Comparison of ENCODE assay signal across 1 cellular context in genomic region chr16:1543085-1543896, GRCh38.
TF ChIP-seq lines count a peak whose summit lies in the region.

No MANE protein-coding gene starts in this region.

TF ChIP-seq in K562, 482 proteins besides CTCF, POLR2A, EP300 and RAD21 (continued from another document):
- TF ChIP-seq TAF1 (IDR thresholded peaks at IDR 0.05; ENCODE audit: control insufficient read depth, extremely low read depth, insufficient read depth, low read length, severe bottlenecking) = no peak
- no peak for TF ChIP-seq ELK3 (CRISPR knock-in tag; IDR thresholded peaks at IDR 0.05)
- TF ChIP-seq, protein P1, sequence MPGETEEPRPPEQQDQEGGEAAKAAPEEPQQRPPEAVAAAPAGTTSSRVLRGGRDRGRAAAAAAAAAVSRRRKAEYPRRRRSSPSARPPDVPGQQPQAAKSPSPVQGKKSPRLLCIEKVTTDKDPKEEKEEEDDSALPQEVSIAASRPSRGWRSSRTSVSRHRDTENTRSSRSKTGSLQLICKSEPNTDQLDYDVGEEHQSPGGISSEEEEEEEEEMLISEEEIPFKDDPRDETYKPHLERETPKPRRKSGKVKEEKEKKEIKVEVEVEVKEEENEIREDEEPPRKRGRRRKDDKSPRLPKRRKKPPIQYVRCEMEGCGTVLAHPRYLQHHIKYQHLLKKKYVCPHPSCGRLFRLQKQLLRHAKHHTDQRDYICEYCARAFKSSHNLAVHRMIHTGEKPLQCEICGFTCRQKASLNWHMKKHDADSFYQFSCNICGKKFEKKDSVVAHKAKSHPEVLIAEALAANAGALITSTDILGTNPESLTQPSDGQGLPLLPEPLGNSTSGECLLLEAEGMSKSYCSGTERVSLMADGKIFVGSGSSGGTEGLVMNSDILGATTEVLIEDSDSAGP (CRISPR knock-in tag; IDR thresholded peaks at IDR 0.05) = no peak
- TF ChIP-seq GABPA (tag; conservative IDR thresholded peaks at IDR 0.05; ENCODE audit: low read depth) = peak; percentile 74
- TF ChIP-seq, protein P2, sequence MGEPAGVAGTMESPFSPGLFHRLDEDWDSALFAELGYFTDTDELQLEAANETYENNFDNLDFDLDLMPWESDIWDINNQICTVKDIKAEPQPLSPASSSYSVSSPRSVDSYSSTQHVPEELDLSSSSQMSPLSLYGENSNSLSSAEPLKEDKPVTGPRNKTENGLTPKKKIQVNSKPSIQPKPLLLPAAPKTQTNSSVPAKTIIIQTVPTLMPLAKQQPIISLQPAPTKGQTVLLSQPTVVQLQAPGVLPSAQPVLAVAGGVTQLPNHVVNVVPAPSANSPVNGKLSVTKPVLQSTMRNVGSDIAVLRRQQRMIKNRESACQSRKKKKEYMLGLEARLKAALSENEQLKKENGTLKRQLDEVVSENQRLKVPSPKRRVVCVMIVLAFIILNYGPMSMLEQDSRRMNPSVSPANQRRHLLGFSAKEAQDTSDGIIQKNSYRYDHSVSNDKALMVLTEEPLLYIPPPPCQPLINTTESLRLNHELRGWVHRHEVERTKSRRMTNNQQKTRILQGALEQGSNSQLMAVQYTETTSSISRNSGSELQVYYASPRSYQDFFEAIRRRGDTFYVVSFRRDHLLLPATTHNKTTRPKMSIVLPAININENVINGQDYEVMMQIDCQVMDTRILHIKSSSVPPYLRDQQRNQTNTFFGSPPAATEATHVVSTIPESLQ (CRISPR knock-in tag; IDR thresholded peaks at IDR 0.05) = no peak
- TF ChIP-seq KDM1A (IDR thresholded peaks at IDR 0.05) = no peak
- TF ChIP-seq MEIS2 (IDR thresholded peaks at IDR 0.05; ENCODE audit: partially characterized antibody) = no peak
- TF ChIP-seq SPI1 (IDR thresholded peaks at IDR 0.05; ENCODE audit: borderline replicate concordance, low read depth, low read length) = peak; percentile 75; the same call in 1 of the 2 replicates
- TF ChIP-seq ETS2 (tag; IDR thresholded peaks at IDR 0.05; ENCODE audit: borderline replicate concordance, poor library complexity, severe bottlenecking) = no peak
- TF ChIP-seq NFRKB (IDR thresholded peaks at IDR 0.05; ENCODE audit: low read depth) = no peak
- no peak for TF ChIP-seq MCM2 (IDR thresholded peaks at IDR 0.05; ENCODE audit: low read depth)
- no peak for TF ChIP-seq ZNF324 (CRISPR knock-in tag; IDR thresholded peaks at IDR 0.05)
- TF ChIP-seq TRIM25 (IDR thresholded peaks at IDR 0.05; ENCODE audit: borderline replicate concordance) = no peak
- peak in 1 of 2 experiments; percentile 48; a peak in 2 of 4 replicates for TF ChIP-seq MAZ (CRISPR knock-in tag; conservative IDR thresholded peaks at IDR 0.05 in 1 of 2, IDR thresholded peaks at IDR 0.05 in 1 of 2)
- TF ChIP-seq POLR3G (IDR thresholded peaks at IDR 0.05; ENCODE audit: extremely low read depth, insufficient read length, insufficient replicate concordance) = no peak
